Comparison of ENCODE assay signal across 24 cellular contexts in genomic region chr14:81784084-81784483, GRCh38.
A peak's percentile ranks its signal among the peaks of the same experiment; 100 is the strongest.
DNase-seq lines count a peak whose midpoint lies in the region; FAIRE-seq and TF ChIP-seq lines count a peak whose summit lies in the region.
"Had no signal": no experiment of that assay in that cellular context is flagged by ENCODE, and none has a peak within 500 bp of the region (broad histone marks: within the 10 kb centered on the region; RNA-seq: fewer than 3 reads in every experiment).

No MANE protein-coding gene starts in this region.

- H3K9me3 Mint-ChIP-seq in type B pancreatic cell: peaks cover 6% of the 10 kb centered on the region

- H3K9me3 ChIP-seq in trophoblast cell (ENCODE audit: insufficient read depth, low read depth, low read length): peaks cover 2% of the 10 kb centered on the region
- H3K9me3 ChIP-seq: Peyer's patch, SJSA1 had no signal

- H2AK5ac ChIP-seq in trophoblast cell (ENCODE audit: low read length): no peak overlapping the region

- peak overlapping the region; percentile 40 for H2BK5ac ChIP-seq in trophoblast cell (ENCODE audit: low read depth, low read length, poor library complexity)

- H3K4me1 ChIP-seq in trophoblast cell (ENCODE audit: control insufficient read depth in 1 of 2, insufficient read depth in 2 of 2, low read length in 2 of 2): peaks cover 0 to 2% of the 10 kb centered on the region in 2 experiments
- H3K4me1 ChIP-seq: Peyer's patch, SJSA1 had no signal

- no peak overlapping the region for H3K4ac ChIP-seq in trophoblast cell (ENCODE audit: low read depth, low read length)

- no peaks in the 10 kb centered on the region for H3K27me3 Mint-ChIP-seq in type B pancreatic cell

- H3K23ac ChIP-seq in trophoblast cell (ENCODE audit: low read length): no peak overlapping the region

- no peak overlapping the region for H3K18ac ChIP-seq in trophoblast cell (ENCODE audit: low read length)

- no peaks in the 10 kb centered on the region for H3K79me2 ChIP-seq in trophoblast cell (ENCODE audit: control insufficient read depth, insufficient read depth, low read length, poor library complexity)

- H3K4me2 ChIP-seq in trophoblast cell (ENCODE audit: low read length): no peak overlapping the region

- no peak for FAIRE-seq in urothelium cell line (lab: Jason Lieb, UNC)

- no peak overlapping the region for H2AFZ ChIP-seq in trophoblast cell (ENCODE audit: insufficient read depth, low read length, poor library complexity)

- H3K4me3 Mint-ChIP-seq in type B pancreatic cell: no peak overlapping the region
- H3K4me3 Mint-ChIP-seq: CD14-positive monocyte had no signal

- no peak overlapping the region for H3K4me3 ChIP-seq in trophoblast cell (ENCODE audit: low read depth, low read length)
- H3K4me3 ChIP-seq: Peyer's patch, SJSA1 had no signal

- no peaks in the 10 kb centered on the region for H3K36me3 Mint-ChIP-seq in type B pancreatic cell
- H3K36me3 Mint-ChIP-seq: CD14-positive monocyte had no signal

- no peak overlapping the region for H3K27ac Mint-ChIP-seq in type B pancreatic cell
- H3K27ac Mint-ChIP-seq: CD14-positive monocyte had no signal

- H3K14ac ChIP-seq in trophoblast cell (ENCODE audit: low read length): no peak overlapping the region

- TF ChIP-seq CTCF in GM13977 (IDR thresholded peaks at IDR 0.05; ENCODE audit: extremely low read depth, insufficient read depth, missing control alignments) (no peak), type B pancreatic cell (conservative IDR thresholded peaks at IDR 0.05) (no peak)

- peak overlapping the region; percentile 24 for H4K91ac ChIP-seq in trophoblast cell (ENCODE audit: low read depth, low read length)

- H2BK12ac ChIP-seq in trophoblast cell (ENCODE audit: low read length): no peak overlapping the region

- H3K9ac ChIP-seq in trophoblast cell (ENCODE audit: low read length): no peak overlapping the region

- H3K27me3 ChIP-seq in trophoblast cell (ENCODE audit: insufficient read depth, low read length): no peaks in the 10 kb centered on the region
- H3K27me3 ChIP-seq: Peyer's patch, SJSA1 had no signal

- H4K8ac ChIP-seq in trophoblast cell (ENCODE audit: low read depth, low read length): no peak overlapping the region

- no peak overlapping the region for H4K12ac ChIP-seq in trophoblast cell (ENCODE audit: low read depth, low read length)

- H2BK120ac ChIP-seq in trophoblast cell (ENCODE audit: insufficient read depth, low read length, poor library complexity): peak overlapping the region; percentile 66

- H3K4me1 Mint-ChIP-seq in type B pancreatic cell (ENCODE audit: unreplicated experiment): no peaks in the 10 kb centered on the region

- peaks cover 11% of the 10 kb centered on the region for H3K79me1 ChIP-seq in trophoblast cell (ENCODE audit: low read length)

- no peak overlapping the region for H3K27ac ChIP-seq in trophoblast cell (ENCODE audit: low read depth, low read length)
- H3K27ac ChIP-seq: Peyer's patch, SJSA1 had no signal

- H3K36me3 ChIP-seq in trophoblast cell (ENCODE audit: control insufficient read depth in 1 of 2, insufficient read depth in 2 of 2, low read length in 2 of 2): peaks cover 2% of the 10 kb centered on the region in 2 experiments
- H3K36me3 ChIP-seq: Peyer's patch, SJSA1 had no signal

- in situ Hi-C loops in GM13977 (cut with MboI; ENCODE audit: low pct_unique_long_range_greater_than_20kb, low sequenced_read_pairs, unreplicated experiment): no loop called here

- no CpG with 5 or more reads among the region's 5 CpGs for WGBS in trophoblast cell (ENCODE audit: extremely low coverage, insufficient coverage, insufficient read length)

- DNase-seq in H4 (ENCODE audit: low spot score) (peak; percentile 14), astrocyte of the hippocampus (ENCODE audit: low read depth, low spot score) (peak; percentile 70), trophoblast cell (no peak), urothelium cell line (ENCODE audit: low spot score) (peak; percentile 17), NOMO-1 (lab: John Stamatoyannopoulos, UW; ENCODE audit: unreplicated experiment in 2 of 2) (no peak), GM13977 (ENCODE audit: low spot score) (no peak), type B pancreatic cell (ENCODE audit: extremely low spot score, unreplicated experiment) (no peak)
- DNase-seq: ACHN; AML-193; EL; GF-D8; H7; Kasumi-1; MM.1S; NCI-H1048; NCI-H1417 treated with DMSO at 0.1 percent for 48 hours; NCI-H187; NCI-H2107; NCI-H510A; NCI-H748 treated with DMSO at 0.1 percent for 48 hours; NK-92 treated with Interleukin-12 subunit alpha and Interleukin-12 subunit beta, amount 100 ng/mL, for 24 hours; Peyer's patch had no signal

Comparison
In these comparisons a context has a peak if more than half of its experiments do, and no peak if none do; other contexts are left out.
1. DNase-seq: peak in H4 (single experiment), astrocyte of the hippocampus (single experiment) and urothelium cell line (single experiment); none in trophoblast cell (0 of 2), NOMO-1 (0 of 2), GM13977 (single experiment) and type B pancreatic cell (single experiment).